29 cellular contexts compared by ENCODE assay signal in genomic region chr6:13593103-13593502, GRCh38.
"Had no signal": no experiment of that assay in that cellular context is flagged by ENCODE, and none has a peak within 500 bp of the region (broad histone marks: within the 10 kb centered on the region; RNA-seq: fewer than 3 reads in every experiment).

No MANE protein-coding gene starts in this region.

- H3K9me3 ChIP-seq: SJCRH30 had no signal

- H3K36me3 ChIP-seq: SJCRH30 had no signal

- H3K4me3 ChIP-seq: SJCRH30 had no signal

- ATAC-seq: activated CD4-positive, CD25-positive, alpha-beta regulatory T cell treated with anti-CD3 and anti-CD28 coated beads, Interleukin-2, amount 50 U/mL, for 24 hours; activated CD8-positive, alpha-beta memory T cell treated with anti-CD3 and anti-CD28 coated beads, Interleukin-2, amount 10 ng/mL, durations not matched to agents 7 days and 5 days; activated naive CD8-positive, alpha-beta T cell treated with anti-CD3 and anti-CD28 coated beads, Interleukin-2, amount 50 U/mL, for 24 hours; WTC11 had no signal

- H3K9me3 Mint-ChIP-seq: activated CD4-positive, alpha-beta memory T cell treated with anti-CD3 and anti-CD28 coated beads, Interleukin-2, amount 10 ng/mL, durations not matched to agents 7 days and 5 days; activated naive CD4-positive, alpha-beta T cell treated with anti-CD3 and anti-CD28 coated beads, Interleukin-2, amount 10 ng/mL, durations not matched to agents 7 days and 5 days; activated naive CD8-positive, alpha-beta T cell treated with anti-CD3 and anti-CD28 coated beads, Interleukin-2, amount 50 U/mL, for 24 hours; WTC11 had no signal

- H3K27ac ChIP-seq: brain microvascular endothelial cell, KMS-11, SJCRH30 had no signal

- H3K4me1 ChIP-seq: SJCRH30 had no signal

- H3K4me1 Mint-ChIP-seq: activated CD4-positive, alpha-beta T cell treated with anti-CD3 and anti-CD28 coated beads for 36 hours; activated naive CD8-positive, alpha-beta T cell treated with anti-CD3 and anti-CD28 coated beads, Interleukin-2, amount 50 U/mL, for 24 hours; WTC11 had no signal

- DNase-seq: activated CD4-positive, alpha-beta memory T cell treated with anti-CD3 and anti-CD28 coated beads, Interleukin-2, amount 10 ng/mL, durations not matched to agents 7 days and 5 days; activated CD4-positive, alpha-beta T cell treated with anti-CD3 and anti-CD28 coated beads for 36 hours; activated CD8-positive, alpha-beta memory T cell treated with anti-CD3 and anti-CD28 coated beads for 24 hours; activated CD8-positive, alpha-beta memory T cell treated with anti-CD3 and anti-CD28 coated beads, Interleukin-2, amount 10 ng/mL, durations not matched to agents 7 days and 5 days; activated CD8-positive, alpha-beta memory T cell treated with anti-CD3 and anti-CD28 coated beads, Interleukin-2, amount 50 U/mL, for 48 hours; activated effector memory CD4-positive, alpha-beta T cell treated with Interleukin-2 at 50 U/mL for 16 hours; activated naive CD4-positive, alpha-beta T cell treated with anti-CD3 and anti-CD28 coated beads, Interleukin-2, amount 10 ng/mL, durations not matched to agents 7 days and 5 days; activated naive CD8-positive, alpha-beta T cell treated with anti-CD3 and anti-CD28 coated beads, Interleukin-2, amount 50 U/mL, for 24 hours; amniotic stem cell; aorta; central memory CD4-positive, alpha-beta T cell; MM.1S; MV-4-11; NCI-H1092; NCI-H1436 treated with DMSO at 0.1 percent for 48 hours; NCI-H1694 treated with DMSO at 0.1 percent for 48 hours; NCI-H2029; NCI-H345; NCI-H526; NCI-H748 treated with DMSO at 0.1 percent for 48 hours; OCI-M1; SHP77; SJCRH30; SW 1271 had no signal

- H3K27me3 Mint-ChIP-seq: activated CD4-positive, alpha-beta memory T cell treated with anti-CD3 and anti-CD28 coated beads, Interleukin-2, amount 10 ng/mL, durations not matched to agents 7 days and 5 days; activated CD4-positive, alpha-beta T cell treated with anti-CD3 and anti-CD28 coated beads for 36 hours; activated CD8-positive, alpha-beta memory T cell treated with anti-CD3 and anti-CD28 coated beads, Interleukin-2, amount 10 ng/mL, durations not matched to agents 7 days and 5 days; activated naive CD4-positive, alpha-beta T cell treated with anti-CD3 and anti-CD28 coated beads, Interleukin-2, amount 10 ng/mL, durations not matched to agents 7 days and 5 days; activated naive CD8-positive, alpha-beta T cell; activated naive CD8-positive, alpha-beta T cell treated with anti-CD3 and anti-CD28 coated beads, Interleukin-2, amount 50 U/mL, for 24 hours had no signal

- H3K27me3 ChIP-seq: brain microvascular endothelial cell, SJCRH30 had no signal

- H3K4me3 Mint-ChIP-seq: activated CD4-positive, alpha-beta memory T cell treated with anti-CD3 and anti-CD28 coated beads, Interleukin-2, amount 10 ng/mL, durations not matched to agents 7 days and 5 days; activated CD4-positive, alpha-beta T cell treated with anti-CD3 and anti-CD28 coated beads for 36 hours; activated CD8-positive, alpha-beta memory T cell treated with anti-CD3 and anti-CD28 coated beads, Interleukin-2, amount 10 ng/mL, durations not matched to agents 7 days and 5 days; activated naive CD4-positive, alpha-beta T cell treated with anti-CD3 and anti-CD28 coated beads, Interleukin-2, amount 10 ng/mL, durations not matched to agents 7 days and 5 days; activated naive CD8-positive, alpha-beta T cell; activated naive CD8-positive, alpha-beta T cell treated with anti-CD3 and anti-CD28 coated beads, Interleukin-2, amount 50 U/mL, for 24 hours; WTC11 had no signal

- H3K27ac Mint-ChIP-seq: activated CD4-positive, alpha-beta memory T cell treated with anti-CD3 and anti-CD28 coated beads, Interleukin-2, amount 10 ng/mL, durations not matched to agents 7 days and 5 days; activated CD4-positive, alpha-beta T cell treated with anti-CD3 and anti-CD28 coated beads for 36 hours; activated CD8-positive, alpha-beta memory T cell treated with anti-CD3 and anti-CD28 coated beads, Interleukin-2, amount 10 ng/mL, durations not matched to agents 7 days and 5 days; activated naive CD4-positive, alpha-beta T cell treated with anti-CD3 and anti-CD28 coated beads, Interleukin-2, amount 10 ng/mL, durations not matched to agents 7 days and 5 days; activated naive CD8-positive, alpha-beta T cell; activated naive CD8-positive, alpha-beta T cell treated with anti-CD3 and anti-CD28 coated beads, Interleukin-2, amount 50 U/mL, for 24 hours; WTC11 had no signal
